In genomic region chr3:167691366-167691765, GRCh38 we compare ENCODE assay signal across 8 cellular contexts. TPM values are rescaled to one million over a fixed set of nuclear protein-coding genes. Genes with fewer than 3 reads are reported as not detected.
DNase-seq lines count a peak whose midpoint lies in the region; ATAC-seq and TF ChIP-seq lines count a peak whose summit lies in the region.

No MANE protein-coding gene starts in this region.

- no peak overlapping the region for H3K4me2 ChIP-seq in neural progenitor cell

- H3K27ac Mint-ChIP-seq in naive B cell (peak overlapping the region in 4 of 6 donors; percentile 53 to 72 (median 60)), CD14-positive monocyte (no peak overlapping the region), neural progenitor cell (no peak overlapping the region)

- no peaks in the 10 kb centered on the region for H3K4me1 ChIP-seq in neural progenitor cell

- no peaks in the 10 kb centered on the region for H3F3A ChIP-seq in neural progenitor cell (ENCODE audit: low read depth)

- H3K27me3 ChIP-seq in neural progenitor cell, result no peaks in the 10 kb centered on the region

- H3K9me3 ChIP-seq in neural progenitor cell (ENCODE audit: low read depth), result no peaks in the 10 kb centered on the region

- no peaks in the 10 kb centered on the region for H4K20me1 ChIP-seq in neural progenitor cell (ENCODE audit: low read depth)

- no peak overlapping the region for H2AFZ ChIP-seq in neural progenitor cell (replicated peaks)

- H3K36me3 Mint-ChIP-seq in naive B cell (peaks cover 27 to 39% of the 10 kb centered on the region in 2 donors), CD14-positive monocyte (peaks cover 49 to 61% of the 10 kb centered on the region in 2 donors), neural progenitor cell (peaks cover 10% of the 10 kb centered on the region)

- H3K4me3 Mint-ChIP-seq in naive B cell (peak overlapping the region in 3 of 8 donors; percentile 3 to 6 (median 5)), CD14-positive monocyte (no peak overlapping the region), neural progenitor cell (no peak overlapping the region)

- no peak overlapping the region for H3K9ac ChIP-seq in neural progenitor cell

- H3K4me3 ChIP-seq in neural progenitor cell, result no peak overlapping the region

- intact Hi-C loops in CD14-positive monocyte (cut with micrococcal nuclease), result no loop called here

- H3K79me2 ChIP-seq in neural progenitor cell (ENCODE audit: low read depth), result no peaks in the 10 kb centered on the region

- no peak overlapping the region for H3K27ac ChIP-seq in neural progenitor cell

- no peaks in the 10 kb centered on the region for H3K9me3 Mint-ChIP-seq in naive B cell
- H3K9me3 Mint-ChIP-seq in CD14-positive monocyte, result no peaks in the 10 kb centered on the region
- H3K9me3 Mint-ChIP-seq in neural progenitor cell, result no peaks in the 10 kb centered on the region

- H3K27me3 Mint-ChIP-seq in naive B cell (no peaks in the 10 kb centered on the region), CD14-positive monocyte (ENCODE audit: low read depth in 3 of 3) (no peaks in the 10 kb centered on the region), neural progenitor cell (ENCODE audit: insufficient read depth, low read depth) (no peaks in the 10 kb centered on the region)

- H3K36me3 ChIP-seq in neural progenitor cell, result peaks cover 7% of the 10 kb centered on the region

- ATAC-seq in GM18867 (IDR thresholded peaks at IDR 0.05; ENCODE audit: unreplicated experiment), result peak; percentile 100
- peak; percentile 100 for ATAC-seq in HG02642 (IDR thresholded peaks at IDR 0.05; ENCODE audit: poor library complexity, unreplicated experiment)
- peak; percentile 99 for ATAC-seq in naive B cell (ENCODE audit: low read depth in 2 of 2)

- DNase-seq in NOMO-1 treated with dmso at 0.1 percent for 144 hours (lab: John Stamatoyannopoulos, UW; ENCODE audit: unreplicated experiment), result peak; percentile 52
- peak; percentile 49 for DNase-seq in naive B cell
- DNase-seq in NCI-H2029 treated with DMSO at 0.1 percent for 48 hours (lab: John Stamatoyannopoulos, UW), result no peak
- DNase-seq in HuH-7 (ENCODE audit: low spot score), result no peak
- DNase-seq in CD14-positive monocyte (ENCODE audit: low spot score), result no peak
- no peak for DNase-seq in neural progenitor cell (ENCODE audit: low spot score)

- H3K4me1 Mint-ChIP-seq in naive B cell (peaks cover 14 to 26% (median 20%) of the 10 kb centered on the region in 3 donors), CD14-positive monocyte (no peaks in the 10 kb centered on the region), neural progenitor cell (no peaks in the 10 kb centered on the region)

- TF ChIP-seq CTCF in CD14-positive monocyte (IDR thresholded peaks at IDR 0.05), result no peak
- TF ChIP-seq CTCF in neural progenitor cell (IDR thresholded peaks at IDR 0.05), result no peak

RNA-seq across cellular contexts. Expression of gene WDR49, which starts 37.6 kb away (rescaled TPM):
- polyA plus RNA-seq in naive B cell (ENCODE audit: low read depth in 6 of 6) (1 to 10 TPM in 1 of 6 donors, under 1 TPM in 3, not detected in 2; 0.17 to 1.1 (median 0.43) TPM), CD14-positive monocyte (1 to 10 TPM; 1.1 to 5.0 TPM)
- total RNA-seq in neural progenitor cell (ENCODE audit: low replicate concordance), result 0.25 TPM in 1 of 2 replicates, not detected in the other

RNA-seq across cellular contexts. Expression of gene PDCD10, which starts 43.3 kb away (rescaled TPM):
- polyA plus RNA-seq in naive B cell (ENCODE audit: low read depth in 6 of 6), result 100 to 1,000 TPM in 5 of 6 donors, 10 to 100 TPM in 1; 85.6 to 156 (median 114) TPM
- 10 to 100 TPM; 61.5 to 61.8 TPM for polyA plus RNA-seq in CD14-positive monocyte
- total RNA-seq in neural progenitor cell (ENCODE audit: low replicate concordance), result 63.9 and 117 TPM in 2 replicates

RNA-seq across cellular contexts. Expression of gene SERPINI1, which starts 44.2 kb away (rescaled TPM):
- polyA plus RNA-seq in naive B cell (ENCODE audit: low read depth in 6 of 6) (10 to 100 TPM; 35.3 to 61.8 (median 47.0) TPM), CD14-positive monocyte (1 to 10 TPM in 1 of 2 donors, under 1 TPM in 1; 0.27 to 1.6 TPM)
- 8.9 and 9.0 TPM in 2 replicates for total RNA-seq in neural progenitor cell (ENCODE audit: low replicate concordance)

Comparison
In these comparisons a context has a peak if more than half of its experiments do, and no peak if none do; other contexts are left out.
1. DNase-seq: peak in NOMO-1 treated with dmso at 0.1 percent for 144 hours (single experiment) and naive B cell (single experiment); none in NCI-H2029 treated with DMSO at 0.1 percent for 48 hours (single experiment), HuH-7 (single experiment), CD14-positive monocyte (single experiment) and neural progenitor cell (single experiment).
2. H3K27ac Mint-ChIP-seq: peak in naive B cell (4 of 6); none in CD14-positive monocyte (0 of 7) and neural progenitor cell (single experiment).
3. RNA of gene SERPINI1, which starts 44.2 kb away (polyA plus RNA-seq): 35.3 to 61.8 TPM in naive B cell; 0.27 to 1.6 TPM in CD14-positive monocyte; every median in the first group is over 10 times any median in the second.
4. Peak in every context shown above with its lines, with median percentiles within 50 percentile points of each other: ATAC-seq.